ENCODE assay signal across 8 cellular contexts in genomic region chr10:11164806-11165590, GRCh38.
DNase-seq lines count a peak whose midpoint lies in the region; ATAC-seq and TF ChIP-seq lines count a peak whose summit lies in the region.

No MANE protein-coding gene starts in this region.

- no peaks in the 10 kb centered on the region for H3K27me3 Mint-ChIP-seq in activated naive CD8-positive, alpha-beta T cell treated with anti-CD3 and anti-CD28 coated beads, Interleukin-2, amount 50 U/mL, for 24 hours

- H3K36me3 ChIP-seq in SK-N-SH (replicated peaks in 1 of 2; ENCODE audit: control insufficient read depth in 1 of 2, insufficient read depth in 2 of 2, low read length in 1 of 2) (no peaks in the 10 kb centered on the region), left ventricle myocardium inferior (peaks cover 3% of the 10 kb centered on the region), psoas muscle (ENCODE audit: insufficient read depth in 1 of 2, low read depth in 1 of 2) (peaks cover 0 to 6% of the 10 kb centered on the region in 2 donors)

- peak overlapping the region in 1 of 2 experiments; percentile 41; a peak in 2 of 4 replicates for H3K4me3 ChIP-seq in SK-N-SH (ENCODE audit: low read depth in 2 of 2, low read length in 1 of 2)
- peak overlapping the region; percentile 80 for H3K4me3 ChIP-seq in left ventricle myocardium inferior
- H3K4me3 ChIP-seq in psoas muscle: peak overlapping the region; percentile 64

- no peaks in the 10 kb centered on the region for H3K27me3 ChIP-seq in SK-N-SH (ENCODE audit: insufficient read depth)
- no peaks in the 10 kb centered on the region for H3K27me3 ChIP-seq in left ventricle myocardium inferior (ENCODE audit: low read depth)
- H3K27me3 ChIP-seq in psoas muscle (ENCODE audit: insufficient read depth in 3 of 3, low read length in 2 of 3): no peaks in the 10 kb centered on the region

- peak overlapping the region; percentile 96 for H3K27ac Mint-ChIP-seq in activated naive CD8-positive, alpha-beta T cell treated with anti-CD3 and anti-CD28 coated beads, Interleukin-2, amount 50 U/mL, for 24 hours

- H3K9me3 ChIP-seq in SK-N-SH: no peaks in the 10 kb centered on the region
- H3K9me3 ChIP-seq in left ventricle myocardium inferior (replicated peaks): no peaks in the 10 kb centered on the region
- no peaks in the 10 kb centered on the region for H3K9me3 ChIP-seq in psoas muscle

- no peak overlapping the region for H3K9ac ChIP-seq in SK-N-SH

- H3F3A ChIP-seq in SK-N-SH (replicated peaks; ENCODE audit: insufficient read depth): no peaks in the 10 kb centered on the region

- H3K27ac ChIP-seq in SK-N-SH (ENCODE audit: low read depth in 2 of 2, low read length in 1 of 2): no peak overlapping the region
- peak overlapping the region; percentile 91 for H3K27ac ChIP-seq in left ventricle myocardium inferior (replicated peaks)
- peak overlapping the region; percentile 24 for H3K27ac ChIP-seq in psoas muscle

- peaks cover 12% of the 10 kb centered on the region for H3K36me3 Mint-ChIP-seq in activated naive CD8-positive, alpha-beta T cell treated with anti-CD3 and anti-CD28 coated beads, Interleukin-2, amount 50 U/mL, for 24 hours (ENCODE audit: low read depth)

- no peak for TF ChIP-seq EP300 in SK-N-SH (IDR thresholded peaks at IDR 0.05; ENCODE audit: borderline replicate concordance in 1 of 2, low read depth in 1 of 2, low read length in 1 of 2)

- ATAC-seq in HG03066 (IDR thresholded peaks at IDR 0.05; ENCODE audit: low read depth, unreplicated experiment) (peak; percentile 16), psoas muscle (peak; percentile 48 to 68 (median 58)), GM18520 (IDR thresholded peaks at IDR 0.05; ENCODE audit: unreplicated experiment) (no peak)
- ATAC-seq in activated naive CD8-positive, alpha-beta T cell treated with anti-CD3 and anti-CD28 coated beads, Interleukin-2, amount 50 U/mL, for 24 hours: peak; percentile 56

- CTCF ChIA-PET in SK-N-SH (lab: Yijun Ruan, JAX): interaction anchor here (0.5 to 1.6 kb wide), 9 partner anchors 10 to 930 kb away, joined by 3 to 7 read pairs (median 3); no protein-coding TSS in a partner anchor

- TF ChIP-seq RAD21 in SK-N-SH (IDR thresholded peaks at IDR 0.05; ENCODE audit: low read length): no peak

- peaks cover 0 to 9% of the 10 kb centered on the region in 2 experiments; a peak in 1 of 4 replicates for H3K4me1 ChIP-seq in SK-N-SH (ENCODE audit: control insufficient read depth in 1 of 2, insufficient read depth in 2 of 2, low read depth in 1 of 2, low read length in 1 of 2)
- peaks cover 99% of the 10 kb centered on the region for H3K4me1 ChIP-seq in left ventricle myocardium inferior
- H3K4me1 ChIP-seq in psoas muscle: peaks cover 26% of the 10 kb centered on the region

- intact Hi-C loops in left ventricle myocardium inferior (cut with micrococcal nuclease) (no loop called here), psoas muscle (cut with DNase I) (no loop called here)

- H3K4me2 ChIP-seq in SK-N-SH: no peak overlapping the region

- no peaks in the 10 kb centered on the region for H3K9me2 ChIP-seq in SK-N-SH

- no peak overlapping the region for H3K4me3 Mint-ChIP-seq in activated naive CD8-positive, alpha-beta T cell treated with anti-CD3 and anti-CD28 coated beads, Interleukin-2, amount 50 U/mL, for 24 hours

- peaks cover 50% of the 10 kb centered on the region for H3K4me1 Mint-ChIP-seq in activated naive CD8-positive, alpha-beta T cell treated with anti-CD3 and anti-CD28 coated beads, Interleukin-2, amount 50 U/mL, for 24 hours

- peak; percentile 74 for DNase-seq in GM10266 (ENCODE audit: extremely low spot score)
- DNase-seq in SK-N-SH: peak; percentile 69
- peak; percentile 77 for DNase-seq in activated naive CD8-positive, alpha-beta T cell treated with anti-CD3 and anti-CD28 coated beads, Interleukin-2, amount 50 U/mL, for 24 hours
- DNase-seq in left ventricle myocardium inferior: peak; percentile 70
- peak; percentile 49 to 74 for DNase-seq in psoas muscle
- DNase-seq in GM19240 (ENCODE audit: insufficient read length, low spot score): no peak

- WGBS in SK-N-SH (ENCODE audit: low lambda C conversion rate): 8% methylated on average over 33 of the region's 38 CpGs
- 22 to 34% (median 27%) methylated on average over 38 of the region's 38 CpGs for WGBS in psoas muscle, 3 donors

- H4K20me1 ChIP-seq in SK-N-SH (ENCODE audit: insufficient read depth): no peaks in the 10 kb centered on the region

- no peaks in the 10 kb centered on the region for H3K9me3 Mint-ChIP-seq in activated naive CD8-positive, alpha-beta T cell treated with anti-CD3 and anti-CD28 coated beads, Interleukin-2, amount 50 U/mL, for 24 hours

- H3K79me2 ChIP-seq in SK-N-SH (ENCODE audit: insufficient read depth): no peaks in the 10 kb centered on the region

- no peak for TF ChIP-seq CTCF in GM10266 (IDR thresholded peaks at IDR 0.05; ENCODE audit: control insufficient read depth, insufficient read depth, low read depth, missing control alignments)
- TF ChIP-seq CTCF in SK-N-SH (IDR thresholded peaks at IDR 0.05): no peak
- TF ChIP-seq CTCF in left ventricle myocardium inferior (IDR thresholded peaks at IDR 0.05; ENCODE audit: borderline replicate concordance): no peak
- TF ChIP-seq CTCF in psoas muscle (IDR thresholded peaks at IDR 0.05): no peak

- no peak overlapping the region for H2AFZ ChIP-seq in SK-N-SH (ENCODE audit: low read depth)

- POLR2A ChIA-PET in SK-N-SH (lab: Yijun Ruan, JAX): no interaction called here

TF ChIP-seq in SK-N-SH, 30 proteins besides CTCF, POLR2A, EP300 and RAD21:
- no peak for TF ChIP-seq CHD2 (IDR thresholded peaks at IDR 0.05; ENCODE audit: low read length, partially characterized antibody)
- TF ChIP-seq RFX5 (IDR thresholded peaks at IDR 0.05; ENCODE audit: low read length): 0 out of 2 replicates have a peak, but pooled peaks have one; percentile 25
- no peak for TF ChIP-seq POLR2AphosphoS5 (IDR thresholded peaks at IDR 0.05; ENCODE audit: low read depth, low read length)
- TF ChIP-seq MXI1 (IDR thresholded peaks at IDR 0.05; ENCODE audit: low read depth, low read length): peak; percentile 26; the same call in 1 of the 2 replicates

Comparison
In these comparisons a context has a peak if more than half of its experiments do, and no peak if none do; other contexts are left out.
1. H3K27ac ChIP-seq: peak in left ventricle myocardium inferior (single experiment) and psoas muscle (single experiment); none in SK-N-SH (0 of 2).